In genomic region chr16:28904363-28904762, GRCh38 we compare ENCODE assay signal across 1 cellular context.
TF ChIP-seq lines count a peak whose summit lies in the region.

No MANE protein-coding gene starts in this region.

TF ChIP-seq in SK-N-SH treated with all-trans-retinoic acid at 6 μM for 48 hours, 23 proteins besides CTCF, POLR2A, EP300 and RAD21 (continued from another document):
- TF ChIP-seq TSHZ2 (CRISPR knock-in tag; IDR thresholded peaks at IDR 0.05) (no peak), ISL1 (CRISPR knock-in tag; IDR thresholded peaks at IDR 0.05) (no peak), ARNTL (CRISPR knock-in tag; IDR thresholded peaks at IDR 0.05; ENCODE audit: borderline replicate concordance, low read depth) (no peak), TOX (CRISPR knock-in tag; IDR thresholded peaks at IDR 0.05; ENCODE audit: borderline replicate concordance) (no peak), SNAI2 (CRISPR knock-in tag; IDR thresholded peaks at IDR 0.05) (no peak), ZNF70 (CRISPR knock-in tag; IDR thresholded peaks at IDR 0.05) (no peak), CSDC2 (CRISPR knock-in tag; IDR thresholded peaks at IDR 0.05) (no peak), ZNF565 (CRISPR knock-in tag; conservative IDR thresholded peaks at IDR 0.05; ENCODE audit: low read depth) (no peak), BACH2 (CRISPR knock-in tag; IDR thresholded peaks at IDR 0.05; ENCODE audit: borderline replicate concordance) (no peak), PATZ1 (CRISPR knock-in tag; IDR thresholded peaks at IDR 0.05; ENCODE audit: borderline replicate concordance) (no peak)
